Comparison of ENCODE assay signal across 9 cellular contexts in the genomic region with DNA sequence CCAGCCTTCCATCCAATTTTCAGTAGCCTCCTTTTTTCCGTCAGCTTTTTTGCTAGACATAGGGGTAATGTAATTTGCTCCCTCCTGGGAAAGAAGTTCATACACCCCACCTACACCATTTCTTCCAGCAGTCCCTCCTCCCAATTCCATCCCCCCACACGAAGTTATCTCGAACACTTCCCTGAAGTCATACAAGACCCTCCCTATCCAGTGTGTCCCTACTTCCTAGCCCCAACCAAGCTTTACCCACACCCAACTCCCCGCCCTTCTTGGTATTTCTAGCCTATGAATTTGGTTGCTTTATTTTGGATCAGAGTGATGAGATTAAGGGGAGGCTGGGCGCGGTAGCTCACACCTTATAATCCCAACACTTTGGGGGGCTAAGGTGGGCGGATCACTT. TPM values are rescaled to one million over a fixed set of nuclear protein-coding genes. Genes with fewer than 3 reads are reported as not detected.
A peak's percentile ranks its signal among the peaks of the same experiment; 100 is the strongest.
DNase-seq lines count a peak whose midpoint lies in the region; ATAC-seq and TF ChIP-seq lines count a peak whose summit lies in the region.
"Had no signal": no experiment of that assay in that cellular context is flagged by ENCODE, and none has a peak within 500 bp of the region (broad histone marks: within the 10 kb centered on the region; RNA-seq: fewer than 3 reads in every experiment).

No MANE protein-coding gene starts in this region.

- no peak overlapping the region for H3K27ac ChIP-seq in cardiac muscle cell
- no peak overlapping the region for H3K27ac ChIP-seq in thymus (ENCODE audit: low read depth)
- H3K27ac ChIP-seq: adrenal gland had no signal

- intact Hi-C loops in Right ventricle myocardium inferior (cut with DNase I) (no loop called here), posterior cingulate gyrus (cut with DNase I) (loop anchor here (2.0 kb wide), 1 partner anchor 77 kb away; a partner anchor contains a TSS)

- TF ChIP-seq CTCF in cardiac muscle cell (IDR thresholded peaks at IDR 0.05; ENCODE audit: low read depth, low read length) = no peak
- no peak for TF ChIP-seq CTCF in WI38 (IDR thresholded peaks at IDR 0.05; ENCODE audit: low read depth, low read length)
- TF ChIP-seq CTCF in glutamatergic neuron (IDR thresholded peaks at IDR 0.05; ENCODE audit: partially characterized antibody, unreplicated experiment) = no peak

- H3K27me3 ChIP-seq in cardiac muscle cell (no peaks in the 10 kb centered on the region), thymus (ENCODE audit: control insufficient read depth, insufficient read depth) (no peaks in the 10 kb centered on the region)
- H3K27me3 ChIP-seq: adrenal gland had no signal

- no peaks in the 10 kb centered on the region for H3K4me1 ChIP-seq in cardiac muscle cell (ENCODE audit: low read depth)
- peaks cover 14% of the 10 kb centered on the region for H3K4me1 ChIP-seq in thymus (ENCODE audit: control insufficient read depth, insufficient read depth, low read length)

- H3K9me3 Mint-ChIP-seq in glutamatergic neuron (ENCODE audit: unreplicated experiment) = peaks cover 7% of the 10 kb centered on the region

- peak overlapping the region; percentile 87 for H3K4me3 Mint-ChIP-seq in glutamatergic neuron (ENCODE audit: unreplicated experiment)

- H3K27me3 Mint-ChIP-seq in glutamatergic neuron (ENCODE audit: unreplicated experiment) = peaks cover 8% of the 10 kb centered on the region

- 90% methylated on average over 7 of the region's 7 CpGs for WGBS in thymus

- H3K4me1 Mint-ChIP-seq in glutamatergic neuron (ENCODE audit: low read depth, unreplicated experiment) = peaks cover 6% of the 10 kb centered on the region

- ATAC-seq in Right ventricle myocardium inferior (no peak), GM18502 (IDR thresholded peaks at IDR 0.05; ENCODE audit: poor library complexity, unreplicated experiment) (no peak), GM19023 (IDR thresholded peaks at IDR 0.05; ENCODE audit: unreplicated experiment) (no peak)

- DNase-seq in cardiac muscle cell (ENCODE audit: low read depth in 1 of 2, low spot score in 1 of 2) (no peak), Right ventricle myocardium inferior (ENCODE audit: missing footprints) (no peak), glutamatergic neuron (no peak), posterior cingulate gyrus (no peak)
- DNase-seq: adrenal gland had no signal

- H3K36me3 ChIP-seq in cardiac muscle cell = peaks cover 20% of the 10 kb centered on the region
- H3K36me3 ChIP-seq in thymus (ENCODE audit: control insufficient read depth, insufficient read depth) = peaks cover 53% of the 10 kb centered on the region

- H3K4me3 ChIP-seq in cardiac muscle cell (peak overlapping the region; percentile 78), WI38 (ENCODE audit: low read depth, low read length) (peak overlapping the region; percentile 69), thymus (ENCODE audit: low read length) (peak overlapping the region; percentile 66)

- H3K9me3 ChIP-seq in cardiac muscle cell (ENCODE audit: low read depth) = no peaks in the 10 kb centered on the region
- no peaks in the 10 kb centered on the region for H3K9me3 ChIP-seq in thymus (ENCODE audit: control insufficient read depth)
- H3K9me3 ChIP-seq: adrenal gland had no signal

- no peak overlapping the region for H3K27ac Mint-ChIP-seq in glutamatergic neuron (ENCODE audit: unreplicated experiment)

- no peaks in the 10 kb centered on the region for H3K36me3 Mint-ChIP-seq in glutamatergic neuron (ENCODE audit: unreplicated experiment)

RNA-seq across cellular contexts. Expression of a gene that starts 1.0 kb away (rescaled TPM):
- total RNA-seq in cardiac muscle cell (35.4 and 267 TPM in 2 replicates), Right ventricle myocardium inferior (1.7 TPM), glutamatergic neuron (ENCODE audit: unreplicated experiment) (33.0 TPM)
- polyA plus RNA-seq in cardiac muscle cell (48.6 and 352 TPM in 2 replicates), thymus (25.1 TPM)

RNA-seq across cellular contexts. Expression of a gene that starts 13.6 kb away (rescaled TPM):
- total RNA-seq in cardiac muscle cell (27.9 and 36.0 TPM in 2 replicates), Right ventricle myocardium inferior (not detected), glutamatergic neuron (ENCODE audit: unreplicated experiment) (0.64 TPM)
- polyA plus RNA-seq in cardiac muscle cell (62.4 and 96.3 TPM in 2 replicates), thymus (12.6 TPM)

RNA-seq across cellular contexts. Expression of a gene that starts 20.1 kb away (rescaled TPM):
- 109 and 270 TPM in 2 replicates for total RNA-seq in cardiac muscle cell
- polyA plus RNA-seq in cardiac muscle cell = 42.7 and 66.8 TPM in 2 replicates
- total RNA-seq in Right ventricle myocardium inferior = 22.5 TPM
- total RNA-seq in glutamatergic neuron (ENCODE audit: unreplicated experiment) = 10.2 TPM
- polyA plus RNA-seq in thymus = 8.4 TPM

RNA-seq across cellular contexts. Expression of a gene that starts 21.7 kb away (rescaled TPM):
- total RNA-seq in cardiac muscle cell (33.0 and 36.4 TPM in 2 replicates), Right ventricle myocardium inferior (12.4 TPM), glutamatergic neuron (ENCODE audit: unreplicated experiment) (27.0 TPM)
- polyA plus RNA-seq in cardiac muscle cell (74.1 and 76.0 TPM in 2 replicates), thymus (44.3 TPM)

RNA-seq across cellular contexts. Expression of a gene that starts 21.8 kb away (rescaled TPM):
- total RNA-seq in cardiac muscle cell (not detected in 2 replicates), Right ventricle myocardium inferior (1.1 TPM), glutamatergic neuron (ENCODE audit: unreplicated experiment) (not detected)
- polyA plus RNA-seq in cardiac muscle cell (1.3 and 2.6 TPM in 2 replicates), thymus (2.1 TPM)

Comparison
In these comparisons a context has a peak if more than half of its experiments do, and no peak if none do; other contexts are left out.
1. RNA of a gene that starts 1.0 kb away (total RNA-seq): 35.4 to 267 TPM in cardiac muscle cell and 33.0 TPM in glutamatergic neuron (single experiment); 1.7 TPM in Right ventricle myocardium inferior (single experiment); every median in the first group is over 10 times any median in the second.
2. RNA of a gene that starts 13.6 kb away (total RNA-seq): 27.9 to 36.0 TPM in cardiac muscle cell; 0.64 TPM in glutamatergic neuron (single experiment) and not detected in Right ventricle myocardium inferior (single experiment); every median in the first group is over 10 times any median in the second.
3. Peak in every context shown above with its lines, with median percentiles within 50 percentile points of each other: H3K4me3 ChIP-seq.